In the genomic region with DNA sequence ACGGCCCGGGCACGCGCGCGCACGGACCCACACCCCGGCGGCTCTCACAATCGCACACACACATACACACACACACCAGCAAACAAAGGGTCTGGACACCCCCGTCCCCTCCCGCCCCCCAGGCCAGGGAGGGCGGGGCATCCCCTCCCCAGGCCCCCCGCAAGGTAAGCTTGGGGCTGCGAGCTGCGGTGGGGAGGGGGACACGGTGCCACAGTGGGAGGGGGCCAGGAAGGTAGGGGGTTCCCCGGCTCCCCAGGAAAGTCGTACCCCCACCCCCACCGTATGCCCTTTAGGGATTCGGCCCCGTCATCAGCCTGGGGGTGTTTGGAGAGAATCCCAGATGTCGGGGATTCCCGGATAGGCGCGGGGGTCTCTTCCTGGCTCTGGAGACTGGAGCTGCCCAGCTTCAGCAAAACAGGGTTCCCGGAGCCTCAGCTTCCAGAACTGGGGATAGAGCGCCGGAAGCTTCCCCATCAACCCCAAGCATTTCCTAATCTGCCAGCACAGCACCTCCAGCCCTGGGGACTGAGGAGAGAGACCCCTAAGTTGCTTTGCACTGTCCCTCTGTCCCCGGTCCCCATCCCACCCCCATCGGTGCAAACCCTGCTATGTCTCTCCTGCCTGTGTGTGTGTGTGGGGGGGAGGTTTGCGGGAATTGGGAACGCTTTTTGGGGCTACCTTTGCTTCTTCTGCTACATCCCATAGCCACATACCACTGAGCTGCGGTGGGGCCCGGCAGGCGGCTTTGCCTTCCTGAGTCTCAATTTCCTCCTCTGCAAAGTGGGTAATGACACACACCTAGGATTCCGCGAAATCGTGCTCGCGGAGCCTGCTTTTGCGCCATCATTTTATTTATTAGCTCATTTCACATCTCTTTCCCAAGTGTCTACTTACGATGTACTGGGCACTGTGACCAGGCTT, we compare ENCODE assay signal across 8 cellular contexts. TPM values are rescaled to one million over a fixed set of nuclear protein-coding genes. Genes with fewer than 3 reads are reported as not detected.
DNase-seq lines count a peak whose midpoint lies in the region; ATAC-seq and TF ChIP-seq lines count a peak whose summit lies in the region.

No MANE protein-coding gene starts in this region.

- H3K4me3 ChIP-seq in Caco-2 (ENCODE audit: low read depth, low read length) (peak overlapping the region; percentile 99), RWPE2 (ENCODE audit: severe bottlenecking) (peak overlapping the region; percentile 78), choroid plexus epithelial cell (ENCODE audit: low read depth, low read length) (peak overlapping the region; percentile 98), osteoblast (ENCODE audit: insufficient read depth, low read length) (peak overlapping the region; percentile 100)

- no peaks in the 10 kb centered on the region for H3K4me1 ChIP-seq in Caco-2
- peaks cover 9% of the 10 kb centered on the region for H3K4me1 ChIP-seq in RWPE2 (ENCODE audit: insufficient read depth, poor library complexity, severe bottlenecking)
- peaks cover 46% of the 10 kb centered on the region for H3K4me1 ChIP-seq in osteoblast (ENCODE audit: insufficient read depth, low read length)

- H3K9me3 Mint-ChIP-seq in Caco-2 (ENCODE audit: unreplicated experiment): no peaks in the 10 kb centered on the region

- H3K79me2 ChIP-seq in osteoblast (ENCODE audit: insufficient read depth, low read length): peaks cover 35% of the 10 kb centered on the region

- POLR2A ChIA-PET in Caco-2 (lab: Charles Lee): interaction anchor here (0.6 kb wide), 2 partner anchors 116 to 251 kb away, joined by 3 to 4 read pairs; a partner anchor contains a TSS

- H3K36me3 Mint-ChIP-seq in Caco-2 (ENCODE audit: insufficient read depth, unreplicated experiment): peaks cover 35% of the 10 kb centered on the region

- no peak for DNase-seq in Caco-2
- DNase-seq in RWPE2 (ENCODE audit: low spot score): no peak
- peak; percentile 38 for DNase-seq in choroid plexus epithelial cell (ENCODE audit: low read depth)
- DNase-seq in osteoblast (ENCODE audit: insufficient read length, low spot score, missing footprints): peak; percentile 84
- DNase-seq in NCI-H2081 treated with DMSO at 0.1 percent for 48 hours (lab: John Stamatoyannopoulos, UW): no peak
- no peak for DNase-seq in NCI-H446 (lab: John Stamatoyannopoulos, UW)

- peak overlapping the region; percentile 100 for H2AFZ ChIP-seq in osteoblast (ENCODE audit: low read length)

- H3K4me2 ChIP-seq in osteoblast (ENCODE audit: insufficient read depth, low read length): peak overlapping the region; percentile 100

- peaks cover 8% of the 10 kb centered on the region for H3K27me3 Mint-ChIP-seq in Caco-2 (ENCODE audit: insufficient read depth, unreplicated experiment)

- H3K9me3 ChIP-seq in Caco-2: no peaks in the 10 kb centered on the region
- no peaks in the 10 kb centered on the region for H3K9me3 ChIP-seq in RWPE2 (ENCODE audit: severe bottlenecking)
- H3K9me3 ChIP-seq in osteoblast (ENCODE audit: low read depth, low read length): no peaks in the 10 kb centered on the region

- TF ChIP-seq CTCF in Caco-2 (IDR thresholded peaks at IDR 0.05; ENCODE audit: insufficient read depth in 1 of 2, low read depth in 1 of 2, low read length in 1 of 2, severe bottlenecking in 1 of 2, unreplicated experiment in 1 of 2): no peak
- no peak for TF ChIP-seq CTCF in RWPE2 (IDR thresholded peaks at IDR 0.05; ENCODE audit: poor library complexity, severe bottlenecking)
- TF ChIP-seq CTCF in choroid plexus epithelial cell (conservative IDR thresholded peaks at IDR 0.05; ENCODE audit: low read depth, low read length): no peak
- no peak for TF ChIP-seq CTCF in osteoblast (IDR thresholded peaks at IDR 0.05; ENCODE audit: extremely low read depth, low read depth, low read length)

- no peaks in the 10 kb centered on the region for H3K27me3 ChIP-seq in Caco-2 (replicated peaks; ENCODE audit: control insufficient read depth, insufficient read depth, low read length)
- H3K27me3 ChIP-seq in RWPE2 (ENCODE audit: insufficient read depth, poor library complexity, severe bottlenecking): peaks cover 11% of the 10 kb centered on the region
- peaks cover 4% of the 10 kb centered on the region for H3K27me3 ChIP-seq in osteoblast (ENCODE audit: insufficient read depth, low read length)

- BruUV-seq in Caco-2 (replicated peaks; lab: Mats Ljungman, UMichigan): no TSS peak

- peak overlapping the region; percentile 93 for H3K4me3 Mint-ChIP-seq in Caco-2 (ENCODE audit: unreplicated experiment)

- no peaks in the 10 kb centered on the region for H3K4me1 Mint-ChIP-seq in Caco-2 (ENCODE audit: low read depth, unreplicated experiment)

- CTCF ChIA-PET in Caco-2 (lab: Charles Lee): interaction anchor here (0.6 to 2.2 kb wide), 4 partner anchors 12 to 405 kb away, joined by 3 to 9 read pairs (median 4); no protein-coding TSS in a partner anchor

- intact Hi-C loops in Caco-2 (cut with micrococcal nuclease; ENCODE audit: unreplicated experiment): no loop called here

- H3K36me3 ChIP-seq in Caco-2 (ENCODE audit: control insufficient read depth, insufficient read depth, low read length) (no peaks in the 10 kb centered on the region), RWPE2 (ENCODE audit: low read depth) (peaks cover 15% of the 10 kb centered on the region), osteoblast (ENCODE audit: insufficient read depth, low read length) (peaks cover under 1% of the 10 kb centered on the region)

- H4K20me1 ChIP-seq in osteoblast (ENCODE audit: insufficient read depth, low read length): peaks cover 21% of the 10 kb centered on the region

- ATAC-seq in RWPE2 (ENCODE audit: low read depth): no peak
- ATAC-seq in GM18858 (IDR thresholded peaks at IDR 0.05; ENCODE audit: unreplicated experiment): no peak
- no peak for ATAC-seq in GM21529 (IDR thresholded peaks at IDR 0.05; ENCODE audit: unreplicated experiment)

- no peak overlapping the region for H3K27ac ChIP-seq in RWPE2 (ENCODE audit: poor library complexity, severe bottlenecking)
- H3K27ac ChIP-seq in osteoblast (ENCODE audit: low read depth, low read length): no peak overlapping the region

- H3K27ac Mint-ChIP-seq in Caco-2 (ENCODE audit: unreplicated experiment): no peak overlapping the region

RNA-seq across cellular contexts. Expression of a gene that starts 1.8 kb away (rescaled TPM):
- 154 and 164 TPM in 2 replicates for total RNA-seq in Caco-2 (2022)
- total RNA-seq in osteoblast: 131 and 154 TPM in 2 replicates

RNA-seq across cellular contexts. Expression of a gene that starts 15.2 kb away (rescaled TPM):
- total RNA-seq in Caco-2 (2022) (3.6 and 3.7 TPM in 2 replicates), osteoblast (5.1 and 8.3 TPM in 2 replicates)

RNA-seq across cellular contexts. Expression of a gene that starts 24.8 kb away (rescaled TPM):
- total RNA-seq in Caco-2 (2022) (124 and 134 TPM in 2 replicates), osteoblast (52.5 and 72.7 TPM in 2 replicates)

Comparison
In these comparisons a context has a peak if more than half of its experiments do, and no peak if none do; other contexts are left out.
1. DNase-seq: peak in choroid plexus epithelial cell (single experiment) and osteoblast (single experiment); none in Caco-2 (0 of 2), RWPE2 (single experiment), NCI-H2081 treated with DMSO at 0.1 percent for 48 hours (single experiment) and NCI-H446 (0 of 2).
2. Peak in every context shown above with its lines, with median percentiles within 50 percentile points of each other: H3K4me3 ChIP-seq.